20 cellular contexts compared by ENCODE assay signal in genomic region chr9:11871832-11872231, GRCh38.
"Had no signal": no experiment of that assay in that cellular context is flagged by ENCODE, and none has a peak within 500 bp of the region (broad histone marks: within the 10 kb centered on the region; RNA-seq: fewer than 3 reads in every experiment).

No MANE protein-coding gene starts in this region.

- H3K9me3 ChIP-seq: esophagus squamous epithelium, left ventricle myocardium inferior, neutrophil, testis had no signal

- H3K27me3 ChIP-seq: esophagus squamous epithelium, neutrophil, testis had no signal

- FAIRE-seq: colon, endothelial cell of umbilical vein, keratinocyte, TTC549 had no signal

- H3K27ac ChIP-seq: esophagus squamous epithelium, left ventricle myocardium inferior, neutrophil, parathyroid adenoma, testis had no signal

- H3K36me3 ChIP-seq: esophagus squamous epithelium, left ventricle myocardium inferior, neutrophil had no signal

- DNase-seq: activated CD4-positive, alpha-beta T cell treated with anti-CD3 and anti-CD28 coated beads, Interleukin-2, amount 10 ng/mL, durations not matched to agents 7 days and 5 days; activated CD8-positive, alpha-beta memory T cell treated with anti-CD3 and anti-CD28 coated beads, Interleukin-2, amount 50 U/mL, for 48 hours; activated gamma-delta T cell treated with Interleukin-2 at 50 U/mL for 16 hours; amniotic stem cell; caudate nucleus; esophagus squamous epithelium; hippocampal formation; left ventricle myocardium inferior; mesenchymal stem cell; naive thymus-derived CD8-positive, alpha-beta T cell; stimulated activated CD4-positive, alpha-beta T cell treated with anti-CD3 and anti-CD28 coated beads, Interleukin-1b, Interleukin-23, amount 100 ng/mL, for 48 hours; stimulated activated naive CD8-positive, alpha-beta T cell treated with anti-CD3 and anti-CD28 coated beads, Interleukin-15, amount 100 ng/mL, for 72 hours; testis had no signal

- H3K4me3 ChIP-seq: esophagus squamous epithelium, left ventricle myocardium inferior, testis had no signal

- H3K4me1 ChIP-seq: esophagus squamous epithelium, left ventricle myocardium inferior, parathyroid adenoma, testis had no signal

- ATAC-seq: naive thymus-derived CD8-positive, alpha-beta T cell; stimulated activated naive CD8-positive, alpha-beta T cell treated with anti-CD3 and anti-CD28 coated beads, Interleukin-15, amount 100 ng/mL, for 72 hours; WTC11 had no signal
